ENCODE assay signal across 30 cellular contexts in genomic region chr5:120150770-120151169, GRCh38.
"Had no signal": no experiment of that assay in that cellular context is flagged by ENCODE, and none has a peak within 500 bp of the region (broad histone marks: within the 10 kb centered on the region; RNA-seq: fewer than 3 reads in every experiment).

No MANE protein-coding gene starts in this region.

- DNase-seq: activated CD4-positive, alpha-beta T cell treated with anti-CD3 and anti-CD28 coated beads for 36 hours; activated CD4-positive, alpha-beta T cell treated with anti-CD3 and anti-CD28 coated beads, Interleukin-2, amount 10 ng/mL, durations not matched to agents 7 days and 5 days; activated CD4-positive, alpha-beta T cell treated with anti-CD3 and anti-CD28 coated beads, Interleukin-2, amount 50 U/mL, for 48 hours; activated CD8-positive, alpha-beta T cell treated with anti-CD3 and anti-CD28 coated beads, Interleukin-2, amount 10 ng/mL, durations not matched to agents 7 days and 5 days; activated gamma-delta T cell; activated naive CD4-positive, alpha-beta T cell treated with Interleukin-2 at 50 U/mL for 16 hours; activated naive CD8-positive, alpha-beta T cell treated with anti-CD3 and anti-CD28 coated beads, Interleukin-2, amount 10 ng/mL, durations not matched to agents 7 days and 5 days; activated T-cell treated with anti-CD3 and anti-CD28 coated beads, Interleukin-2, amount 50 U/mL, for 24 hours; amygdala; body of pancreas; caudate nucleus; cerebellar nuclear complex; Kasumi-1; KG1; MM.1S; MV-4-11; NCI-H1092; NCI-H1436 treated with DMSO at 0.1 percent for 48 hours; NCI-H1694 treated with DMSO at 0.1 percent for 48 hours; NCI-H2029; NCI-H345; NCI-H524 treated with DMSO at 0.1 percent for 48 hours; PC-9; SIG-M5 had no signal

- H3K4me1 Mint-ChIP-seq: activated CD4-positive, alpha-beta T cell treated with anti-CD3 and anti-CD28 coated beads for 36 hours; activated CD4-positive, alpha-beta T cell treated with anti-CD3 and anti-CD28 coated beads, Interleukin-2, amount 10 ng/mL, durations not matched to agents 7 days and 5 days; activated naive CD4-positive, alpha-beta T cell treated with anti-CD3 and anti-CD28 coated beads, Interleukin-2, amount 50 U/mL, for 24 hours; activated naive CD8-positive, alpha-beta T cell treated with anti-CD3 and anti-CD28 coated beads, Interleukin-2, amount 10 ng/mL, durations not matched to agents 7 days and 5 days had no signal

- H3K9me3 Mint-ChIP-seq: activated CD4-positive, alpha-beta T cell treated with anti-CD3 and anti-CD28 coated beads, Interleukin-2, amount 10 ng/mL, durations not matched to agents 7 days and 5 days; activated naive CD8-positive, alpha-beta T cell treated with anti-CD3 and anti-CD28 coated beads, Interleukin-2, amount 10 ng/mL, durations not matched to agents 7 days and 5 days; activated T-cell treated with anti-CD3 and anti-CD28 coated beads, Interleukin-2, amount 50 U/mL, for 24 hours had no signal

- H3K27ac Mint-ChIP-seq: activated CD4-positive, alpha-beta T cell treated with anti-CD3 and anti-CD28 coated beads for 36 hours; activated CD4-positive, alpha-beta T cell treated with anti-CD3 and anti-CD28 coated beads, Interleukin-2, amount 10 ng/mL, durations not matched to agents 7 days and 5 days; activated CD8-positive, alpha-beta T cell treated with anti-CD3 and anti-CD28 coated beads, Interleukin-2, amount 10 ng/mL, durations not matched to agents 7 days and 5 days; activated naive CD4-positive, alpha-beta T cell treated with anti-CD3 and anti-CD28 coated beads, Interleukin-2, amount 50 U/mL, for 24 hours; activated naive CD8-positive, alpha-beta T cell treated with anti-CD3 and anti-CD28 coated beads, Interleukin-2, amount 10 ng/mL, durations not matched to agents 7 days and 5 days; activated T-cell treated with anti-CD3 and anti-CD28 coated beads, Interleukin-2, amount 50 U/mL, for 24 hours; activated T-helper 2 cell treated with anti-CD3 and anti-CD28 coated beads, Interferon-gamma antibody, Interleukin-2, Interleukin-4, amounts not matched to agents 10 μg/mL and 5 μg/mL and 100 μg/mL, durations not matched to agents 14 hours and 24 hours and 36 hours; T-helper 1 cell treated with Interleukin-12 subunit alpha and Interleukin-12 subunit beta and Interleukin-4 antibody, amounts not matched to agents 30 μg/mL and 1 μg/mL, for 36 hours; T-helper 2 cell treated with Interferon-gamma antibody and Interleukin-4, amounts not matched to agents 5 μg/mL and 100 μg/mL, for 36 hours had no signal

- H3K36me3 Mint-ChIP-seq: activated naive CD4-positive, alpha-beta T cell treated with anti-CD3 and anti-CD28 coated beads, Interleukin-2, amount 50 U/mL, for 24 hours; activated naive CD8-positive, alpha-beta T cell treated with anti-CD3 and anti-CD28 coated beads, Interleukin-2, amount 10 ng/mL, durations not matched to agents 7 days and 5 days had no signal

- ATAC-seq: activated CD4-positive, alpha-beta T cell treated with anti-CD3 and anti-CD28 coated beads for 36 hours; activated CD8-positive, alpha-beta T cell treated with anti-CD3 and anti-CD28 coated beads, Interleukin-2, amount 10 ng/mL, durations not matched to agents 7 days and 5 days; body of pancreas; Right ventricle myocardium inferior had no signal

- H3K27ac ChIP-seq: body of pancreas, PC-9, RWPE1 had no signal

- H3K4me2 ChIP-seq: PC-9 had no signal

- H2AFZ ChIP-seq: PC-9 had no signal

- H3K9me3 ChIP-seq: body of pancreas had no signal

- H3K27me3 ChIP-seq: body of pancreas had no signal

- H3K4me3 Mint-ChIP-seq: activated CD4-positive, alpha-beta T cell treated with anti-CD3 and anti-CD28 coated beads for 36 hours; activated CD4-positive, alpha-beta T cell treated with anti-CD3 and anti-CD28 coated beads, Interleukin-2, amount 10 ng/mL, durations not matched to agents 7 days and 5 days; activated CD8-positive, alpha-beta T cell treated with anti-CD3 and anti-CD28 coated beads, Interleukin-2, amount 10 ng/mL, durations not matched to agents 7 days and 5 days; activated naive CD4-positive, alpha-beta T cell treated with anti-CD3 and anti-CD28 coated beads, Interleukin-2, amount 50 U/mL, for 24 hours; activated naive CD8-positive, alpha-beta T cell treated with anti-CD3 and anti-CD28 coated beads, Interleukin-2, amount 10 ng/mL, durations not matched to agents 7 days and 5 days; activated T-cell treated with anti-CD3 and anti-CD28 coated beads, Interleukin-2, amount 50 U/mL, for 24 hours; T-helper 1 cell treated with Interleukin-12 subunit alpha and Interleukin-12 subunit beta and Interleukin-4 antibody, amounts not matched to agents 30 μg/mL and 1 μg/mL, for 36 hours; T-helper 2 cell treated with Interferon-gamma antibody and Interleukin-4, amounts not matched to agents 5 μg/mL and 100 μg/mL, for 36 hours had no signal

- H3K4me1 ChIP-seq: body of pancreas had no signal

- H3K4me3 ChIP-seq: body of pancreas, PC-9 had no signal

- H3K27me3 Mint-ChIP-seq: activated CD4-positive, alpha-beta T cell treated with anti-CD3 and anti-CD28 coated beads for 36 hours; activated CD4-positive, alpha-beta T cell treated with anti-CD3 and anti-CD28 coated beads, Interleukin-2, amount 10 ng/mL, durations not matched to agents 7 days and 5 days; activated naive CD4-positive, alpha-beta T cell treated with anti-CD3 and anti-CD28 coated beads, Interleukin-2, amount 50 U/mL, for 24 hours; activated naive CD8-positive, alpha-beta T cell treated with anti-CD3 and anti-CD28 coated beads, Interleukin-2, amount 10 ng/mL, durations not matched to agents 7 days and 5 days; activated T-cell treated with anti-CD3 and anti-CD28 coated beads, Interleukin-2, amount 50 U/mL, for 24 hours had no signal
